Comparison of ENCODE assay signal across 9 cellular contexts in the genomic region with DNA sequence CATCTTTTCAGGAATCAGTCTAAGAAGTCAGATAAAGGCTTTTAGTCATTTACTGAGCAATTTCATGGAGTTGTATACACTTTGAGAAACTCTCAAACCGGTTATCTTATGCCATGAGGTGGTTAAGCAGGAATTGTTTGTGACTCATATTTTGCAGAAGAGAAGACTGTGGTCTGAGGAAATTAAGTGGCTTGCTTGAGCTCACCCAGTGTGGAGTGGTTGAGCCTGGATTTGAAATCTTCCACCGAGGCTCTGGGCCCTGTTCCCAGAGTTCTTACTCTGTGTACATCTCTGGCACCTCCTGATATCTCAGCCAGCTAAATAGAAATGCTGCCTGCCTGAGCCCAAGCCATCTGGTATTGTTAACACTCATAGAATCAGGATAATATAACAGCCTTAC. TPM values are rescaled to one million over a fixed set of nuclear protein-coding genes. Genes with fewer than 3 reads are reported as not detected.
DNase-seq lines count a peak whose midpoint lies in the region; ATAC-seq and TF ChIP-seq lines count a peak whose summit lies in the region.
"Had no signal": no experiment of that assay in that cellular context is flagged by ENCODE, and none has a peak within 500 bp of the region (broad histone marks: within the 10 kb centered on the region; RNA-seq: fewer than 3 reads in every experiment).

No MANE protein-coding gene starts in this region.

- intact Hi-C loops in activated naive CD4-positive, alpha-beta T cell treated with anti-CD3 and anti-CD28 coated beads for 36 hours (cut with micrococcal nuclease): no loop called here
- intact Hi-C loops in activated CD8-positive, alpha-beta T cell treated with anti-CD3 and anti-CD28 coated beads for 36 hours (cut with micrococcal nuclease): no loop called here

- peaks cover 11% of the 10 kb centered on the region for H3K36me3 Mint-ChIP-seq in activated naive CD4-positive, alpha-beta T cell treated with anti-CD3 and anti-CD28 coated beads, Interleukin-2, amount 10 ng/mL, durations not matched to agents 7 days and 5 days
- H3K36me3 Mint-ChIP-seq in activated naive CD4-positive, alpha-beta T cell treated with anti-CD3 and anti-CD28 coated beads for 36 hours (ENCODE audit: low read depth): no peaks in the 10 kb centered on the region
- H3K36me3 Mint-ChIP-seq in activated CD8-positive, alpha-beta T cell treated with anti-CD3 and anti-CD28 coated beads for 36 hours (ENCODE audit: low read depth): no peaks in the 10 kb centered on the region
- H3K36me3 Mint-ChIP-seq in type B pancreatic cell: no peaks in the 10 kb centered on the region

- CTCF ChIA-PET in activated naive CD4-positive, alpha-beta T cell treated with anti-CD3 and anti-CD28 coated beads, Interleukin-2, amount 10 ng/mL, durations not matched to agents 7 days and 5 days (lab: Charles Lee): interaction anchor here (1.4 kb wide), 1 partner anchor 275 kb away, joined by 3 read pairs; no protein-coding TSS in a partner anchor
- CTCF ChIA-PET in activated naive CD4-positive, alpha-beta T cell treated with anti-CD3 and anti-CD28 coated beads for 36 hours (lab: Charles Lee): no interaction called here
- CTCF ChIA-PET in activated CD8-positive, alpha-beta T cell treated with anti-CD3 and anti-CD28 coated beads for 36 hours (lab: Charles Lee): interaction anchor here (1.4 kb wide), 1 partner anchor 21 kb away, joined by 3 read pairs; no protein-coding TSS in a partner anchor

- ATAC-seq in activated CD8-positive, alpha-beta T cell treated with anti-CD3 and anti-CD28 coated beads for 36 hours: peak; percentile 24
- ATAC-seq in HG03342 (IDR thresholded peaks at IDR 0.05; ENCODE audit: unreplicated experiment) (no peak), HG02884 (IDR thresholded peaks at IDR 0.05; ENCODE audit: unreplicated experiment) (no peak), HG03521 (IDR thresholded peaks at IDR 0.05; ENCODE audit: unreplicated experiment) (no peak)

- H3K4me1 Mint-ChIP-seq in activated naive CD4-positive, alpha-beta T cell treated with anti-CD3 and anti-CD28 coated beads, Interleukin-2, amount 10 ng/mL, durations not matched to agents 7 days and 5 days: peaks cover 34% of the 10 kb centered on the region
- peaks cover 20% of the 10 kb centered on the region for H3K4me1 Mint-ChIP-seq in activated naive CD4-positive, alpha-beta T cell treated with anti-CD3 and anti-CD28 coated beads for 36 hours (ENCODE audit: low read depth)
- peaks cover 20% of the 10 kb centered on the region for H3K4me1 Mint-ChIP-seq in activated CD8-positive, alpha-beta T cell treated with anti-CD3 and anti-CD28 coated beads for 36 hours (ENCODE audit: low read depth)
- peaks cover 4% of the 10 kb centered on the region for H3K4me1 Mint-ChIP-seq in type B pancreatic cell (ENCODE audit: unreplicated experiment)

- H3K27ac Mint-ChIP-seq in activated naive CD4-positive, alpha-beta T cell treated with anti-CD3 and anti-CD28 coated beads, Interleukin-2, amount 10 ng/mL, durations not matched to agents 7 days and 5 days: peak overlapping the region; percentile 50
- H3K27ac Mint-ChIP-seq in activated naive CD4-positive, alpha-beta T cell treated with anti-CD3 and anti-CD28 coated beads for 36 hours: no peak overlapping the region
- no peak overlapping the region for H3K27ac Mint-ChIP-seq in activated CD8-positive, alpha-beta T cell treated with anti-CD3 and anti-CD28 coated beads for 36 hours
- peak overlapping the region; percentile 45 for H3K27ac Mint-ChIP-seq in type B pancreatic cell

- POLR2A ChIA-PET in activated CD8-positive, alpha-beta T cell treated with anti-CD3 and anti-CD28 coated beads for 36 hours (lab: Charles Lee): interaction anchor here (1.1 kb wide), 1 partner anchor 15 kb away, joined by 4 read pairs; no protein-coding TSS in a partner anchor

- peaks cover 8% of the 10 kb centered on the region for H3K9me3 Mint-ChIP-seq in activated naive CD4-positive, alpha-beta T cell treated with anti-CD3 and anti-CD28 coated beads, Interleukin-2, amount 10 ng/mL, durations not matched to agents 7 days and 5 days
- no peaks in the 10 kb centered on the region for H3K9me3 Mint-ChIP-seq in activated naive CD4-positive, alpha-beta T cell treated with anti-CD3 and anti-CD28 coated beads for 36 hours
- no peaks in the 10 kb centered on the region for H3K9me3 Mint-ChIP-seq in activated CD8-positive, alpha-beta T cell treated with anti-CD3 and anti-CD28 coated beads for 36 hours
- H3K9me3 Mint-ChIP-seq in type B pancreatic cell: no peaks in the 10 kb centered on the region

- TF ChIP-seq CTCF in activated CD8-positive, alpha-beta T cell treated with anti-CD3 and anti-CD28 coated beads for 36 hours (IDR thresholded peaks at IDR 0.05): no peak
- TF ChIP-seq CTCF in type B pancreatic cell (conservative IDR thresholded peaks at IDR 0.05): no peak

- H3K4me3 Mint-ChIP-seq in activated naive CD4-positive, alpha-beta T cell treated with anti-CD3 and anti-CD28 coated beads, Interleukin-2, amount 10 ng/mL, durations not matched to agents 7 days and 5 days: no peak overlapping the region
- H3K4me3 Mint-ChIP-seq in activated naive CD4-positive, alpha-beta T cell treated with anti-CD3 and anti-CD28 coated beads for 36 hours: no peak overlapping the region
- no peak overlapping the region for H3K4me3 Mint-ChIP-seq in activated CD8-positive, alpha-beta T cell treated with anti-CD3 and anti-CD28 coated beads for 36 hours
- H3K4me3 Mint-ChIP-seq in type B pancreatic cell: no peak overlapping the region

- DNase-seq in activated naive CD4-positive, alpha-beta T cell treated with anti-CD3 and anti-CD28 coated beads, Interleukin-2, amount 10 ng/mL, durations not matched to agents 7 days and 5 days: no peak
- no peak for DNase-seq in activated naive CD4-positive, alpha-beta T cell treated with anti-CD3 and anti-CD28 coated beads for 36 hours
- DNase-seq in activated CD8-positive, alpha-beta T cell treated with anti-CD3 and anti-CD28 coated beads for 36 hours: no peak
- DNase-seq in hepatic stellate cell (ENCODE audit: low spot score): peak; percentile 64
- DNase-seq in type B pancreatic cell (ENCODE audit: extremely low spot score, unreplicated experiment): no peak
- DNase-seq: SHP77 had no signal

- peaks cover 4% of the 10 kb centered on the region for H3K27me3 Mint-ChIP-seq in activated naive CD4-positive, alpha-beta T cell treated with anti-CD3 and anti-CD28 coated beads, Interleukin-2, amount 10 ng/mL, durations not matched to agents 7 days and 5 days
- no peaks in the 10 kb centered on the region for H3K27me3 Mint-ChIP-seq in activated naive CD4-positive, alpha-beta T cell treated with anti-CD3 and anti-CD28 coated beads for 36 hours (ENCODE audit: low read depth)
- peaks cover 2% of the 10 kb centered on the region for H3K27me3 Mint-ChIP-seq in activated CD8-positive, alpha-beta T cell treated with anti-CD3 and anti-CD28 coated beads for 36 hours
- H3K27me3 Mint-ChIP-seq in type B pancreatic cell: peaks cover 3% of the 10 kb centered on the region

RNA-seq across cellular contexts. Expression of a gene that starts 37.8 kb away (rescaled TPM):
- 100 to 1,000 TPM in 1 of 2 experiments, 10 to 100 TPM in 1; 98.9 to 101 TPM for total RNA-seq in activated naive CD4-positive, alpha-beta T cell treated with anti-CD3 and anti-CD28 coated beads for 36 hours
- 10 to 100 TPM; 13.7 to 14.0 TPM for total RNA-seq in activated CD8-positive, alpha-beta T cell treated with anti-CD3 and anti-CD28 coated beads for 36 hours
- total RNA-seq in type B pancreatic cell (ENCODE audit: low replicate concordance): 27.3 and 32.4 TPM in 2 replicates

Comparison
In these comparisons a context has a peak if more than half of its experiments do, and no peak if none do; other contexts are left out.
1. H3K27ac Mint-ChIP-seq: peak in activated naive CD4-positive, alpha-beta T cell treated with anti-CD3 and anti-CD28 coated beads, Interleukin-2, amount 10 ng/mL, durations not matched to agents 7 days and 5 days (single experiment) and type B pancreatic cell (single experiment); none in activated naive CD4-positive, alpha-beta T cell treated with anti-CD3 and anti-CD28 coated beads for 36 hours (single experiment) and activated CD8-positive, alpha-beta T cell treated with anti-CD3 and anti-CD28 coated beads for 36 hours (single experiment).